13 cellular contexts compared by ENCODE assay signal in the genomic region with DNA sequence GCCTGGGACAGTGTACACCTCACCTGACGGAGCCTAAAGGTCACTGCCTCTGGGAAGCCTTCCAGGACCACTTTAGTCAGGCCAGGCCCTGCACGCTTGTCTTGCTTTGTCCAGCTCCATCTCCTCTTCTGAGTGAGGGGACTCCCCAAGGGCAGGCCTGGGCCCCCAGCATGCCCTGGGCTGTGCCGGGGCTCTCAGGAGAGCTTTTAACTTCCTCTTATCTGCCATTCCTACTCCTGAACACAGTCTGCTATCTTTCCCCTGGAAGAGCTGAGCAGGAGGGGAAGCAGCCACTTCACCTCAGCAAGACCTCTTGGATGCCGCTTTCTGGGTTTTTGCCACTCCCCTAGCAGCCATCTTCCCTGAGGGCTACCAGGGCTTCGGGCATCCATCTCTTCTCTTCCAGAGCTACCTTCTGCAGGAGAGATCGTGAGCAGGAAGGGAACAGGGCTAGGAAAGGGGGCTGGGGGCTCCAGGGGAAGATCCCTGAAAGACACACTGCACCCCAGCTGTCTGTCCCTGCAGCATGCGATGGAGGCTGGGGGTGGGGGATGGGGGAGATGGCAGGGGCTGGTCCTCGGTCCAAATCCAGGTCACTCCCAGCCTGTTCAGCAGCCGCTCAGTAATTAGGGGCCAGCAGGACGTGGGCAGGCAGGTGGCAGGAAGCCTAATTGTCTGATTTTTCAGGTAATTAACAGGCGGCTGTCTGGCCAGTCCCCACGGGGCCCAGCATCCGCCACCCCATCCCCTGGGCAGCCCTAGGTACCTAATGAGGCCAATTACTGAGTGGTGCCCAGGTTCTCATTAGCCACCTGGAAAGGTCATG. TPM values are rescaled to one million over a fixed set of nuclear protein-coding genes. Genes with fewer than 3 reads are reported as not detected.
A peak's percentile ranks its signal among the peaks of the same experiment; 100 is the strongest.
DNase-seq lines count a peak whose midpoint lies in the region; ATAC-seq, FAIRE-seq and TF ChIP-seq lines count a peak whose summit lies in the region.
"Had no signal": no experiment of that assay in that cellular context is flagged by ENCODE, and none has a peak within 500 bp of the region (broad histone marks: within the 10 kb centered on the region; RNA-seq: fewer than 3 reads in every experiment).

No MANE protein-coding gene starts in this region.

- DNase-seq in HepG2 (ENCODE audit: low spot score) (no peak), right lobe of liver (no peak), tibial artery (no peak), frontal cortex (ENCODE audit: low spot score in 2 of 2) (no peak), NCI-H1436 treated with DMSO at 0.1 percent for 48 hours (lab: John Stamatoyannopoulos, UW) (no peak)
- DNase-seq: activated CD8-positive, alpha-beta memory T cell treated with anti-CD3 and anti-CD28 coated beads, Interleukin-2, amount 10 ng/mL, durations not matched to agents 7 days and 5 days; activated effector memory CD4-positive, alpha-beta T cell treated with Interleukin-2 at 50 U/mL for 16 hours; CD8-positive, alpha-beta T cell; NCI-H2171 treated with DMSO at 0.1 percent for 48 hours; stimulated activated CD4-positive, alpha-beta T cell treated with anti-CD3 and anti-CD28 coated beads, Interleukin-2, amount 100 ng/mL, for 48 hours had no signal

- TF ChIP-seq EP300 in HepG2 (IDR thresholded peaks at IDR 0.05; ENCODE audit: low read depth in 2 of 2, low read length in 2 of 2) (no peak), HepG2 (CRISPR knock-in tag; IDR thresholded peaks at IDR 0.05; ENCODE audit: borderline replicate concordance) (no peak)

- no peak for TF ChIP-seq CTCF in HepG2 (CRISPR knock-in tag; IDR thresholded peaks at IDR 0.05)
- TF ChIP-seq CTCF in right lobe of liver (IDR thresholded peaks at IDR 0.05) = no peak
- no peak for TF ChIP-seq CTCF in tibial artery (IDR thresholded peaks at IDR 0.05)

- no peak for FAIRE-seq in HepG2 (lab: Jason Lieb, UNC)
- no peak for FAIRE-seq in frontal cortex (lab: Jason Lieb, UNC)

- H3K4me1 ChIP-seq in HepG2 (ENCODE audit: insufficient read depth, low read length) (peaks cover 59% of the 10 kb centered on the region), right lobe of liver (no peaks in the 10 kb centered on the region), tibial artery (peaks cover 0 to 58% (median 44%) of the 10 kb centered on the region in 4 donors)
- H3K4me1 ChIP-seq: suprapubic skin had no signal

- H2AFZ ChIP-seq in HepG2 (ENCODE audit: low read length) = no peak overlapping the region

- no peaks in the 10 kb centered on the region for H3K79me2 ChIP-seq in HepG2 (ENCODE audit: insufficient read depth, low read length)

- H3K27me3 ChIP-seq in HepG2 (ENCODE audit: control insufficient read depth in 1 of 2, insufficient read depth in 2 of 2, low read length in 2 of 2) (peaks cover 4 to 48% of the 10 kb centered on the region in 2 experiments; a peak in 4 of 5 replicates), right lobe of liver (no peaks in the 10 kb centered on the region), tibial artery (no peaks in the 10 kb centered on the region)
- H3K27me3 ChIP-seq: suprapubic skin had no signal

- ATAC-seq in HepG2 (no peak), right lobe of liver (no peak)
- ATAC-seq: activated CD4-positive, CD25-positive, alpha-beta regulatory T cell treated with anti-CD3 and anti-CD28 coated beads, Interleukin-2, amount 50 U/mL, for 24 hours; activated CD8-positive, alpha-beta memory T cell treated with anti-CD3 and anti-CD28 coated beads, Interleukin-2, amount 10 ng/mL, durations not matched to agents 7 days and 5 days; CD8-positive, alpha-beta T cell had no signal

- H3K36me3 ChIP-seq in HepG2 (replicated peaks in 1 of 2; ENCODE audit: control insufficient read depth in 1 of 2, insufficient read depth in 2 of 2, low read length in 2 of 2) = no peaks in the 10 kb centered on the region
- no peaks in the 10 kb centered on the region for H3K36me3 ChIP-seq in right lobe of liver
- no peaks in the 10 kb centered on the region for H3K36me3 ChIP-seq in tibial artery
- H3K36me3 ChIP-seq: suprapubic skin had no signal

- H3K27ac ChIP-seq in HepG2 (ENCODE audit: extremely low read length, insufficient read depth, low read length) (no peak overlapping the region), right lobe of liver (no peak overlapping the region), angular gyrus (ENCODE audit: low read depth, low read length) (peak overlapping the region; percentile 71), tibial artery (peak overlapping the region; percentile 84 to 92)
- H3K27ac ChIP-seq: suprapubic skin had no signal

- in situ Hi-C loops in HepG2 (cut with HindIII; ENCODE audit: extremely low pct_ligation_motif_present, low pct_unique_long_range_greater_than_20kb) = no loop called here

- CTCF ChIA-PET in HepG2 (lab: Yijun Ruan, JAX; ENCODE audit: low intra/inter-chr PET ratio, low total read pairs) = interaction anchor here (0.8 to 1.2 kb wide), 2 partner anchors 25 to 107 kb away, joined by 3 read pairs; no protein-coding TSS in a partner anchor

- no peak for TF ChIP-seq RAD21 in HepG2 (CRISPR knock-in tag; IDR thresholded peaks at IDR 0.05)

- H4K20me1 ChIP-seq in HepG2 (ENCODE audit: insufficient read depth, low read length) = no peaks in the 10 kb centered on the region

- BruUV-seq in HepG2 (replicated peaks; lab: Mats Ljungman, UMichigan) = no TSS peak

- WGBS in HepG2 (ENCODE audit: low lambda C conversion rate) = 53% methylated on average over 7 of the region's 13 CpGs
- WGBS in right lobe of liver (ENCODE audit: insufficient coverage, low coverage, low lambda C conversion rate, missing lambda C conversion rate) = 78% methylated on average over 3 of the region's 13 CpGs

- intact Hi-C loops in HepG2 (cut with micrococcal nuclease; ENCODE audit: unreplicated experiment) (no loop called here), right lobe of liver (cut with DNase I) (no loop called here), tibial artery (cut with DNase I; ENCODE audit: low total_unique reads) (no loop called here)

- H3K9me3 ChIP-seq in HepG2 (ENCODE audit: low read length) = no peaks in the 10 kb centered on the region
- no peaks in the 10 kb centered on the region for H3K9me3 ChIP-seq in right lobe of liver
- no peaks in the 10 kb centered on the region for H3K9me3 ChIP-seq in tibial artery
- H3K9me3 ChIP-seq: suprapubic skin had no signal

- H3K4me3 ChIP-seq in HepG2 (replicated peaks in 1 of 3; ENCODE audit: insufficient read depth in 1 of 3, low read depth in 2 of 3, low read length in 3 of 3) (no peak overlapping the region), right lobe of liver (no peak overlapping the region), tibial artery (no peak overlapping the region)
- H3K4me3 ChIP-seq: suprapubic skin had no signal

- H3K9ac ChIP-seq in HepG2 (ENCODE audit: insufficient read depth, low read depth, low read length) = no peak overlapping the region

- peak overlapping the region; percentile 77; the same call in 1 of the 2 replicates for H3K4me2 ChIP-seq in HepG2 (ENCODE audit: low read depth, low read length)

- POLR2A ChIA-PET in HepG2 (lab: Yijun Ruan, JAX) = interaction anchor here (1.3 kb wide), 1 partner anchor 37 kb away, joined by 3 read pairs; no protein-coding TSS in a partner anchor

- TF ChIP-seq POLR2A in HepG2 (IDR thresholded peaks at IDR 0.05; ENCODE audit: insufficient read depth in 1 of 2, low read depth in 2 of 2, low read length in 2 of 2) (no peak), right lobe of liver (IDR thresholded peaks at IDR 0.05) (no peak)

RNA-seq across cellular contexts. Expression of gene RPL29, which starts 19.9 kb away (rescaled TPM):
- total RNA-seq in HepG2 (2016; rRNA removed; fragmentation: Illumina TruSeq; extraction: Trizol) = 1,348 and 1,507 TPM in 2 replicates
- 2,410 and 2,561 TPM in 2 replicates for total RNA-seq in HepG2 (2016; cell fraction: cytosol; rRNA removed; fragmentation: Illumina TruSeq; extraction: Trizol; ENCODE audit: low read depth)
- total RNA-seq in HepG2 (2016; cell fraction: insoluble cytoplasmic fraction; rRNA removed; fragmentation: Illumina TruSeq; extraction: Trizol) = 1,336 and 1,557 TPM in 2 replicates
- total RNA-seq in HepG2 (2016; cell fraction: membrane; rRNA removed; fragmentation: Illumina TruSeq; extraction: Trizol) = 3,125 and 3,259 TPM in 2 replicates
- total RNA-seq in HepG2 (2016; cell fraction: nucleus; rRNA removed; fragmentation: Illumina TruSeq; extraction: Trizol) = 561 and 582 TPM in 2 replicates
- 2,212 and 2,263 TPM in 2 replicates for polyA plus RNA-seq in HepG2 (2011; rRNA removed)
- 3,529 and 3,773 TPM in 2 replicates for polyA plus RNA-seq in HepG2 (2011; cell fraction: cytosol; rRNA removed)
- polyA plus RNA-seq in HepG2 (2011; cell fraction: nucleus; rRNA removed) = 1,156 and 1,364 TPM in 2 replicates
- 2,468 and 3,197 TPM in 2 replicates for polyA plus RNA-seq in HepG2 (2012)
- 3,334 and 3,729 TPM in 2 replicates for polyA plus RNA-seq in HepG2 (2016; cell fraction: cytosol; fragmentation: Illumina TruSeq; extraction: Trizol; ENCODE audit: low read depth)
- 2,145 and 2,237 TPM in 2 replicates for polyA plus RNA-seq in HepG2 (2016; cell fraction: insoluble cytoplasmic fraction; fragmentation: Illumina TruSeq; extraction: Trizol; ENCODE audit: low read depth)
- polyA plus RNA-seq in HepG2 (2016; cell fraction: membrane; fragmentation: Illumina TruSeq; extraction: Trizol; ENCODE audit: low read depth) = 4,346 and 4,410 TPM in 2 replicates
- 1,173 and 1,267 TPM in 2 replicates for polyA plus RNA-seq in HepG2 (2016; cell fraction: nucleus; fragmentation: Illumina TruSeq; extraction: Trizol; ENCODE audit: insufficient read depth, low read depth)
- polyA minus RNA-seq in HepG2 (2011; rRNA and poly(A)+ RNA removed; ENCODE audit: low replicate concordance) = 1,196 and 1,308 TPM in 2 replicates
- 819 and 837 TPM in 2 replicates for polyA minus RNA-seq in HepG2 (2011; cell fraction: cytosol; rRNA and poly(A)+ RNA removed)
- polyA minus RNA-seq in HepG2 (2011; cell fraction: nucleus; rRNA and poly(A)+ RNA removed) = 324 and 432 TPM in 2 replicates
- 100 to 1,000 TPM; 396 to 971 (median 447) TPM for total RNA-seq in right lobe of liver
- 852 TPM for total RNA-seq in frontal cortex

RNA-seq across cellular contexts. Expression of gene ACY1, which starts 32.3 kb away (rescaled TPM):
- total RNA-seq in HepG2 (2016; rRNA removed; fragmentation: Illumina TruSeq; extraction: Trizol) = 112 and 113 TPM in 2 replicates
- 24.7 and 29.0 TPM in 2 replicates for total RNA-seq in HepG2 (2016; cell fraction: cytosol; rRNA removed; fragmentation: Illumina TruSeq; extraction: Trizol; ENCODE audit: low read depth)
- 100 and 107 TPM in 2 replicates for total RNA-seq in HepG2 (2016; cell fraction: insoluble cytoplasmic fraction; rRNA removed; fragmentation: Illumina TruSeq; extraction: Trizol)
- total RNA-seq in HepG2 (2016; cell fraction: membrane; rRNA removed; fragmentation: Illumina TruSeq; extraction: Trizol) = 29.7 and 29.8 TPM in 2 replicates
- 46.2 and 55.9 TPM in 2 replicates for total RNA-seq in HepG2 (2016; cell fraction: nucleus; rRNA removed; fragmentation: Illumina TruSeq; extraction: Trizol)
- polyA plus RNA-seq in HepG2 (2011; rRNA removed) = 162 and 166 TPM in 2 replicates
- 122 and 222 TPM in 2 replicates for polyA plus RNA-seq in HepG2 (2011; cell fraction: cytosol; rRNA removed)
- polyA plus RNA-seq in HepG2 (2011; cell fraction: nucleus; rRNA removed) = 380 and 387 TPM in 2 replicates
- 89.1 and 116 TPM in 2 replicates for polyA plus RNA-seq in HepG2 (2012)
- 18.6 and 25.0 TPM in 2 replicates for polyA plus RNA-seq in HepG2 (2016; cell fraction: cytosol; fragmentation: Illumina TruSeq; extraction: Trizol; ENCODE audit: low read depth)
- 101 and 119 TPM in 2 replicates for polyA plus RNA-seq in HepG2 (2016; cell fraction: insoluble cytoplasmic fraction; fragmentation: Illumina TruSeq; extraction: Trizol; ENCODE audit: low read depth)
- polyA plus RNA-seq in HepG2 (2016; cell fraction: membrane; fragmentation: Illumina TruSeq; extraction: Trizol; ENCODE audit: low read depth) = 26.8 and 28.5 TPM in 2 replicates
- polyA plus RNA-seq in HepG2 (2016; cell fraction: nucleus; fragmentation: Illumina TruSeq; extraction: Trizol; ENCODE audit: insufficient read depth, low read depth) = 112 and 117 TPM in 2 replicates
- polyA minus RNA-seq in HepG2 (2011; rRNA and poly(A)+ RNA removed; ENCODE audit: low replicate concordance) = 110 and 460 TPM in 2 replicates
- 133 and 142 TPM in 2 replicates for polyA minus RNA-seq in HepG2 (2011; cell fraction: cytosol; rRNA and poly(A)+ RNA removed)
- 75.1 and 77.0 TPM in 2 replicates for polyA minus RNA-seq in HepG2 (2011; cell fraction: nucleus; rRNA and poly(A)+ RNA removed)
- 100 to 1,000 TPM; 223 to 479 (median 297) TPM for total RNA-seq in right lobe of liver
- 3.3 TPM for total RNA-seq in frontal cortex

RNA-seq across cellular contexts. Expression of gene DUSP7, which starts 40.7 kb away (rescaled TPM):
- total RNA-seq in HepG2 (2016; rRNA removed; fragmentation: Illumina TruSeq; extraction: Trizol) = 6.6 and 7.3 TPM in 2 replicates
- 4.7 and 5.1 TPM in 2 replicates for total RNA-seq in HepG2 (2016; cell fraction: cytosol; rRNA removed; fragmentation: Illumina TruSeq; extraction: Trizol; ENCODE audit: low read depth)
- 5.1 and 7.0 TPM in 2 replicates for total RNA-seq in HepG2 (2016; cell fraction: insoluble cytoplasmic fraction; rRNA removed; fragmentation: Illumina TruSeq; extraction: Trizol)
- total RNA-seq in HepG2 (2016; cell fraction: membrane; rRNA removed; fragmentation: Illumina TruSeq; extraction: Trizol) = 14.7 and 15.2 TPM in 2 replicates
- total RNA-seq in HepG2 (2016; cell fraction: nucleus; rRNA removed; fragmentation: Illumina TruSeq; extraction: Trizol) = 4.6 and 4.7 TPM in 2 replicates
- polyA plus RNA-seq in HepG2 (2011; rRNA removed) = 8.7 and 8.8 TPM in 2 replicates
- polyA plus RNA-seq in HepG2 (2011; cell fraction: cytosol; rRNA removed) = 8.3 and 10.5 TPM in 2 replicates
- 5.7 and 6.3 TPM in 2 replicates for polyA plus RNA-seq in HepG2 (2011; cell fraction: nucleus; rRNA removed)
- polyA plus RNA-seq in HepG2 (2012) = 2.9 and 3.4 TPM in 2 replicates
- polyA plus RNA-seq in HepG2 (2016; cell fraction: cytosol; fragmentation: Illumina TruSeq; extraction: Trizol; ENCODE audit: low read depth) = 7.5 and 8.7 TPM in 2 replicates
- polyA plus RNA-seq in HepG2 (2016; cell fraction: insoluble cytoplasmic fraction; fragmentation: Illumina TruSeq; extraction: Trizol; ENCODE audit: low read depth) = 9.3 and 11.6 TPM in 2 replicates
- 15.7 and 19.4 TPM in 2 replicates for polyA plus RNA-seq in HepG2 (2016; cell fraction: membrane; fragmentation: Illumina TruSeq; extraction: Trizol; ENCODE audit: low read depth)
- polyA plus RNA-seq in HepG2 (2016; cell fraction: nucleus; fragmentation: Illumina TruSeq; extraction: Trizol; ENCODE audit: insufficient read depth, low read depth) = 7.9 and 8.3 TPM in 2 replicates
- 31.6 and 87.2 TPM in 2 replicates for polyA minus RNA-seq in HepG2 (2011; rRNA and poly(A)+ RNA removed; ENCODE audit: low replicate concordance)
- 8.1 and 9.1 TPM in 2 replicates for polyA minus RNA-seq in HepG2 (2011; cell fraction: cytosol; rRNA and poly(A)+ RNA removed)
- 4.6 and 5.6 TPM in 2 replicates for polyA minus RNA-seq in HepG2 (2011; cell fraction: nucleus; rRNA and poly(A)+ RNA removed)
- total RNA-seq in right lobe of liver = 1 to 10 TPM; 3.0 to 4.2 (median 3.5) TPM
- total RNA-seq in frontal cortex = 8.6 TPM

RNA-seq across cellular contexts. Expression of gene ABHD14A, which starts 40.8 kb away (rescaled TPM):
- total RNA-seq in HepG2 (2016; rRNA removed; fragmentation: Illumina TruSeq; extraction: Trizol) (12.3 and 29.5 TPM in 2 replicates), right lobe of liver (10 to 100 TPM in 4 of 6 experiments, 1 to 10 TPM in 2; 8.3 to 22.2 (median 15.1) TPM), frontal cortex (22.8 TPM)
- total RNA-seq in HepG2 (2016; cell fraction: cytosol; rRNA removed; fragmentation: Illumina TruSeq; extraction: Trizol; ENCODE audit: low read depth) = 29.8 and 42.0 TPM in 2 replicates
- 13.9 and 25.2 TPM in 2 replicates for total RNA-seq in HepG2 (2016; cell fraction: insoluble cytoplasmic fraction; rRNA removed; fragmentation: Illumina TruSeq; extraction: Trizol)
- total RNA-seq in HepG2 (2016; cell fraction: membrane; rRNA removed; fragmentation: Illumina TruSeq; extraction: Trizol) = 28.5 and 40.2 TPM in 2 replicates
- total RNA-seq in HepG2 (2016; cell fraction: nucleus; rRNA removed; fragmentation: Illumina TruSeq; extraction: Trizol) = 14.6 and 20.6 TPM in 2 replicates
- polyA plus RNA-seq in HepG2 (2011; rRNA removed) = 46.9 and 53.9 TPM in 2 replicates
- polyA plus RNA-seq in HepG2 (2011; cell fraction: cytosol; rRNA removed) = 62.7 and 81.3 TPM in 2 replicates
- 21.1 and 27.5 TPM in 2 replicates for polyA plus RNA-seq in HepG2 (2011; cell fraction: nucleus; rRNA removed)
- polyA plus RNA-seq in HepG2 (2012) = 15.4 and 26.5 TPM in 2 replicates
- polyA plus RNA-seq in HepG2 (2016; cell fraction: cytosol; fragmentation: Illumina TruSeq; extraction: Trizol; ENCODE audit: low read depth) = 43.5 and 57.3 TPM in 2 replicates
- 16.4 and 20.9 TPM in 2 replicates for polyA plus RNA-seq in HepG2 (2016; cell fraction: insoluble cytoplasmic fraction; fragmentation: Illumina TruSeq; extraction: Trizol; ENCODE audit: low read depth)
- polyA plus RNA-seq in HepG2 (2016; cell fraction: membrane; fragmentation: Illumina TruSeq; extraction: Trizol; ENCODE audit: low read depth) = 38.0 and 46.5 TPM in 2 replicates
- 40.2 and 40.9 TPM in 2 replicates for polyA plus RNA-seq in HepG2 (2016; cell fraction: nucleus; fragmentation: Illumina TruSeq; extraction: Trizol; ENCODE audit: insufficient read depth, low read depth)
- polyA minus RNA-seq in HepG2 (2011; rRNA and poly(A)+ RNA removed; ENCODE audit: low replicate concordance) = 36.2 and 41.1 TPM in 2 replicates
- 12.3 and 12.7 TPM in 2 replicates for polyA minus RNA-seq in HepG2 (2011; cell fraction: cytosol; rRNA and poly(A)+ RNA removed)
- polyA minus RNA-seq in HepG2 (2011; cell fraction: nucleus; rRNA and poly(A)+ RNA removed) = 2.2 and 3.2 TPM in 2 replicates

RNA-seq across cellular contexts. Expression of gene ABHD14B, which starts 41.8 kb away (rescaled TPM):
- total RNA-seq in HepG2 (2016; rRNA removed; fragmentation: Illumina TruSeq; extraction: Trizol) (40.4 and 44.4 TPM in 2 replicates), right lobe of liver (100 to 1,000 TPM in 4 of 6 experiments, 10 to 100 TPM in 2; 62.9 to 126 (median 109) TPM), frontal cortex (1.6 TPM)
- 13.6 and 18.3 TPM in 2 replicates for total RNA-seq in HepG2 (2016; cell fraction: cytosol; rRNA removed; fragmentation: Illumina TruSeq; extraction: Trizol; ENCODE audit: low read depth)
- 39.5 and 45.7 TPM in 2 replicates for total RNA-seq in HepG2 (2016; cell fraction: insoluble cytoplasmic fraction; rRNA removed; fragmentation: Illumina TruSeq; extraction: Trizol)
- total RNA-seq in HepG2 (2016; cell fraction: membrane; rRNA removed; fragmentation: Illumina TruSeq; extraction: Trizol) = 31.7 and 38.5 TPM in 2 replicates
- 23.4 and 24.3 TPM in 2 replicates for total RNA-seq in HepG2 (2016; cell fraction: nucleus; rRNA removed; fragmentation: Illumina TruSeq; extraction: Trizol)
- 102 and 108 TPM in 2 replicates for polyA plus RNA-seq in HepG2 (2011; rRNA removed)
- 95.9 and 104 TPM in 2 replicates for polyA plus RNA-seq in HepG2 (2011; cell fraction: cytosol; rRNA removed)
- polyA plus RNA-seq in HepG2 (2011; cell fraction: nucleus; rRNA removed) = 69.4 and 73.2 TPM in 2 replicates
- polyA plus RNA-seq in HepG2 (2012) = 40.5 and 57.0 TPM in 2 replicates
- polyA plus RNA-seq in HepG2 (2016; cell fraction: cytosol; fragmentation: Illumina TruSeq; extraction: Trizol; ENCODE audit: low read depth) = 22.6 and 24.5 TPM in 2 replicates
- polyA plus RNA-seq in HepG2 (2016; cell fraction: insoluble cytoplasmic fraction; fragmentation: Illumina TruSeq; extraction: Trizol; ENCODE audit: low read depth) = 68.7 and 73.5 TPM in 2 replicates
- 44.0 and 45.5 TPM in 2 replicates for polyA plus RNA-seq in HepG2 (2016; cell fraction: membrane; fragmentation: Illumina TruSeq; extraction: Trizol; ENCODE audit: low read depth)
- 59.0 and 60.0 TPM in 2 replicates for polyA plus RNA-seq in HepG2 (2016; cell fraction: nucleus; fragmentation: Illumina TruSeq; extraction: Trizol; ENCODE audit: insufficient read depth, low read depth)
- 111 and 118 TPM in 2 replicates for polyA minus RNA-seq in HepG2 (2011; rRNA and poly(A)+ RNA removed; ENCODE audit: low replicate concordance)
- polyA minus RNA-seq in HepG2 (2011; cell fraction: cytosol; rRNA and poly(A)+ RNA removed) = 32.2 and 37.7 TPM in 2 replicates
- 17.9 and 25.7 TPM in 2 replicates for polyA minus RNA-seq in HepG2 (2011; cell fraction: nucleus; rRNA and poly(A)+ RNA removed)

Comparison
In these comparisons a context has a peak if more than half of its experiments do, and no peak if none do; other contexts are left out.
1. H3K27ac ChIP-seq: peak in angular gyrus (single experiment) and tibial artery (2 of 2); none in HepG2 (single experiment) and right lobe of liver (0 of 3).